6 cellular contexts compared by ENCODE assay signal in the genomic region with DNA sequence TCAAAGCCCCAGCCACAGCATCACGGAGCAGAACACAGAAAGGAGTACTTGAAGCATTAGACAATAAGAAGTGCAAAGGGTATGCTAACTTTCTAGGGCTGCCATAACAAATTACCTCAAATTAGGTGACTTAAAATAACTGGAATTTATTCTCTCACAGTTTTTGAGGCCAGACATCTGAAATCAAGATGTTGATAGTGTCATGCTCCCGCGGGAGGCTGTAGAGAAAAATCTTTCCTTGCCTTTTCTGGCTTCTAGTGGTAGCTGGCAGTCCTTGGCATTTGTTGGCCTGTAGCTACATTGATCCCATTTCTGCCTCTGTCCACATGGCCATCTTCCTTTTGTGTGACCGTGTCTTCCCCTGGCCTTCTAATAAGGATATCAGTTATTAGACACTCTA.
"Had no signal": no experiment of that assay in that cellular context is flagged by ENCODE, and none has a peak within 500 bp of the region (broad histone marks: within the 10 kb centered on the region; RNA-seq: fewer than 3 reads in every experiment).

No MANE protein-coding gene starts in this region.

- ATAC-seq: GM23338, K562 had no signal

- H3K4me2 ChIP-seq: GM23338 had no signal

- DNase-seq: H9, HCEC 1CT, IMR-90, KG1 had no signal

- H2AFZ ChIP-seq: GM23338 had no signal

- H3K4me3 ChIP-seq: GM23338, K562 had no signal
